8 cellular contexts compared by ENCODE assay signal in genomic region chr2:32061973-32062861, GRCh38. TPM values are rescaled to one million over a fixed set of nuclear protein-coding genes. Genes with fewer than 3 reads are reported as not detected.
DNase-seq lines count a peak whose midpoint lies in the region; ATAC-seq, FAIRE-seq and TF ChIP-seq lines count a peak whose summit lies in the region.

No MANE protein-coding gene starts in this region.

- H3K9ac ChIP-seq in HepG2 (ENCODE audit: insufficient read depth, low read depth, low read length) = peak overlapping the region; percentile 91

- peak overlapping the region; percentile 99 for H2AFZ ChIP-seq in HepG2 (ENCODE audit: low read length)

- peak overlapping the region; percentile 95 for H3K4me2 ChIP-seq in HepG2 (ENCODE audit: low read depth, low read length)

- BruUV-seq in HepG2 (replicated peaks; lab: Mats Ljungman, UMichigan) = no TSS peak

- peaks cover 35% of the 10 kb centered on the region for H3K4me1 Mint-ChIP-seq in CD4-positive, alpha-beta T cell (ENCODE audit: low read depth)

- peaks cover 12% of the 10 kb centered on the region for H3K36me3 Mint-ChIP-seq in CD4-positive, alpha-beta T cell (ENCODE audit: low read depth)

- ATAC-seq in CD4-positive, alpha-beta T cell (ENCODE audit: poor library complexity) = no peak
- ATAC-seq in HepG2 = peak; percentile 32
- ATAC-seq in GM21515 (IDR thresholded peaks at IDR 0.05; ENCODE audit: unreplicated experiment) = no peak

- H3K4me3 ChIP-seq in HEK293 (ENCODE audit: low read depth, low read length) = peak overlapping the region; percentile 89
- H3K4me3 ChIP-seq in Peyer's patch = peak overlapping the region; percentile 74 to 92 (median 84)
- H3K4me3 ChIP-seq in choroid plexus epithelial cell (ENCODE audit: low read depth, low read length) = peak overlapping the region; percentile 88
- H3K4me3 ChIP-seq in HepG2 (replicated peaks in 1 of 3; ENCODE audit: insufficient read depth in 1 of 3, low read depth in 2 of 3, low read length in 3 of 3) = peak overlapping the region; percentile 75 to 95 (median 87)

- no peak overlapping the region for H3K27ac ChIP-seq in CD4-positive, alpha-beta T cell (ENCODE audit: low read depth, low read length)
- H3K27ac ChIP-seq in HEK293 (ENCODE audit: extremely low read depth, low read depth, low read length) = peak overlapping the region; percentile 81
- H3K27ac ChIP-seq in Peyer's patch = peak overlapping the region; percentile 23 to 96 (median 90)
- H3K27ac ChIP-seq in HepG2 (ENCODE audit: extremely low read length, insufficient read depth, low read length) = peak overlapping the region; percentile 95
- peak overlapping the region; percentile 27 for H3K27ac ChIP-seq in substantia nigra (ENCODE audit: low read depth, low read length, poor library complexity, severe bottlenecking)

- POLR2A ChIA-PET in CD4-positive, alpha-beta T cell (lab: Charles Lee) = interaction anchor here (0.6 to 4.3 kb wide), 8 partner anchors 8 to 298 kb away, joined by 3 to 65 read pairs (median 8); partner anchors contain the start of genes DPY30, MEMO1 and SLC30A6
- POLR2A ChIA-PET in HEK293 (lab: Yijun Ruan, JAX) = interaction anchor here (0.6 to 3.8 kb wide), 11 partner anchors 8 to 367 kb away, joined by 3 to 104 read pairs (median 6); partner anchors contain the start of genes DPY30, MEMO1 and SLC30A6
- POLR2A ChIA-PET in HepG2 (lab: Yijun Ruan, JAX) = interaction anchor here (0.8 to 3.9 kb wide), 17 partner anchors 7 to 285 kb away, joined by 3 to 146 read pairs (median 7); partner anchors contain the start of genes DPY30, MEMO1 and SLC30A6

- DNase-seq in CD4-positive, alpha-beta T cell = no peak
- DNase-seq in Peyer's patch = peak in 2 of 3 donors; percentile 49 to 59
- DNase-seq in choroid plexus epithelial cell (ENCODE audit: low read depth) = peak; percentile 60
- DNase-seq in HepG2 (ENCODE audit: low spot score) = peak; percentile 78
- DNase-seq in substantia nigra (lab: John Stamatoyannopoulos, UW) = peak in 22 of 49 donors; percentile 0 to 43 (median 9)
- DNase-seq in activated CD4-positive, CD25-positive, alpha-beta regulatory T cell (lab: John Stamatoyannopoulos, UW) = no peak

- no peaks in the 10 kb centered on the region for H4K20me1 ChIP-seq in HepG2 (ENCODE audit: insufficient read depth, low read length)

- no peaks in the 10 kb centered on the region for H3K9me3 Mint-ChIP-seq in CD4-positive, alpha-beta T cell

- 8% methylated on average over 13 of the region's 13 CpGs for WGBS in HepG2 (ENCODE audit: low lambda C conversion rate)

- TF ChIP-seq POLR2A in Peyer's patch (IDR thresholded peaks at IDR 0.05) (no peak), HepG2 (IDR thresholded peaks at IDR 0.05; ENCODE audit: insufficient read depth in 1 of 2, low read depth in 2 of 2, low read length in 2 of 2) (peak in 1 of 2 experiments; percentile 47; a peak in 2 of 4 replicates)

- no peaks in the 10 kb centered on the region for H3K27me3 Mint-ChIP-seq in CD4-positive, alpha-beta T cell

- no peak for TF ChIP-seq EP300 in HepG2 (IDR thresholded peaks at IDR 0.05; ENCODE audit: low read depth in 2 of 2, low read length in 2 of 2)
- no peak for TF ChIP-seq EP300 in HepG2 (CRISPR knock-in tag; IDR thresholded peaks at IDR 0.05; ENCODE audit: borderline replicate concordance)

- CTCF ChIA-PET in CD4-positive, alpha-beta T cell (lab: Charles Lee) = interaction anchor here (1.4 to 2.4 kb wide), 3 partner anchors 22 to 57 kb away, joined by 5 to 24 read pairs (median 7); partner anchors contain the start of gene DPY30
- CTCF ChIA-PET in HEK293 (lab: Yijun Ruan, JAX) = interaction anchor here (0.6 to 0.8 kb wide), 3 partner anchors 8 to 1350 kb away, joined by 3 read pairs; no protein-coding TSS in a partner anchor
- CTCF ChIA-PET in HepG2 (lab: Yijun Ruan, JAX; ENCODE audit: low intra/inter-chr PET ratio, low total read pairs) = no interaction called here

- TF ChIP-seq CTCF in CD4-positive, alpha-beta T cell (IDR thresholded peaks at IDR 0.05) = no peak
- TF ChIP-seq CTCF in HEK293 (tag by site-specific recombination; IDR thresholded peaks at IDR 0.05) = no peak
- no peak for TF ChIP-seq CTCF in Peyer's patch (IDR thresholded peaks at IDR 0.05)
- TF ChIP-seq CTCF in choroid plexus epithelial cell (conservative IDR thresholded peaks at IDR 0.05; ENCODE audit: low read depth, low read length) = no peak
- TF ChIP-seq CTCF in HepG2 (CRISPR knock-in tag; IDR thresholded peaks at IDR 0.05) = no peak

- H3K36me3 ChIP-seq in HEK293 (ENCODE audit: control insufficient read depth in 2 of 2, insufficient read depth in 1 of 2, low read length in 2 of 2) (no peaks in the 10 kb centered on the region; a peak in 1 of 3 replicates), Peyer's patch (peaks cover 0 to 9% (median 0%) of the 10 kb centered on the region in 3 donors), HepG2 (replicated peaks in 1 of 2; ENCODE audit: control insufficient read depth in 1 of 2, insufficient read depth in 2 of 2, low read length in 2 of 2) (no peaks in the 10 kb centered on the region)

- no peaks in the 10 kb centered on the region; the same call in 1 of the 2 replicates for H3K4me1 ChIP-seq in HEK293 (ENCODE audit: control insufficient read depth, insufficient read depth, low read length)
- peaks cover 0 to 13% (median 3%) of the 10 kb centered on the region in 4 donors for H3K4me1 ChIP-seq in Peyer's patch
- H3K4me1 ChIP-seq in HepG2 (ENCODE audit: insufficient read depth, low read length) = peaks cover 39% of the 10 kb centered on the region

- H3K4me3 Mint-ChIP-seq in CD4-positive, alpha-beta T cell = peak overlapping the region; percentile 97

- no peaks in the 10 kb centered on the region for H3K9me3 ChIP-seq in CD4-positive, alpha-beta T cell (ENCODE audit: control insufficient read depth, low read length)
- H3K9me3 ChIP-seq in HEK293 (ENCODE audit: control insufficient read depth, insufficient read depth, low read depth, low read length) (no peaks in the 10 kb centered on the region), Peyer's patch (no peaks in the 10 kb centered on the region), HepG2 (ENCODE audit: low read length) (no peaks in the 10 kb centered on the region)

- H3K79me2 ChIP-seq in HepG2 (ENCODE audit: insufficient read depth, low read length) = peaks cover 13% of the 10 kb centered on the region

- intact Hi-C loops in CD4-positive, alpha-beta T cell (cut with DNase I, micrococcal nuclease) = loop anchor here (5.0 to 10.0 kb wide), 7 partner anchors 177 to 1917 kb away; partner anchors contain the start of genes BIRC6 (in 1 of the 2), EHD3 (in 1 of the 2), FAM98A (in 1 of the 2) and TTC27 (in 1 of the 2)
- intact Hi-C loops in HepG2 (cut with micrococcal nuclease; ENCODE audit: unreplicated experiment) = loop anchor here (2.0 to 10.0 kb wide), 3 partner anchors 51 to 265 kb away; partner anchors contain the start of gene MEMO1

- H3K27ac Mint-ChIP-seq in CD4-positive, alpha-beta T cell = peak overlapping the region; percentile 90

- TF ChIP-seq RAD21 in HepG2 (CRISPR knock-in tag; IDR thresholded peaks at IDR 0.05) = no peak

- no peaks in the 10 kb centered on the region for H3K27me3 ChIP-seq in CD4-positive, alpha-beta T cell (ENCODE audit: control insufficient read depth, insufficient read depth, low read length)
- H3K27me3 ChIP-seq in Peyer's patch (no peaks in the 10 kb centered on the region), HepG2 (ENCODE audit: control insufficient read depth in 1 of 2, insufficient read depth in 2 of 2, low read length in 2 of 2) (no peaks in the 10 kb centered on the region; a peak in 1 of 5 replicates)

- in situ Hi-C loops in HepG2 (cut with HindIII; ENCODE audit: extremely low pct_ligation_motif_present, low pct_unique_long_range_greater_than_20kb) = no loop called here

- FAIRE-seq in HepG2 (lab: Jason Lieb, UNC) = no peak

RNA-seq across cellular contexts. Expression of gene SPAST, which starts 1.1 kb away (rescaled TPM):
- 1 to 10 TPM; 7.0 to 7.4 TPM for total RNA-seq in CD4-positive, alpha-beta T cell
- total RNA-seq in Peyer's patch = 10 to 100 TPM; 18.2 to 46.9 (median 23.4) TPM
- total RNA-seq in HepG2 (2016; rRNA removed; fragmentation: Illumina TruSeq; extraction: Trizol) = 40.4 and 41.5 TPM in 2 replicates
- 23.2 and 26.1 TPM in 2 replicates for total RNA-seq in HepG2 (2016; cell fraction: cytosol; rRNA removed; fragmentation: Illumina TruSeq; extraction: Trizol; ENCODE audit: low read depth)
- total RNA-seq in HepG2 (2016; cell fraction: insoluble cytoplasmic fraction; rRNA removed; fragmentation: Illumina TruSeq; extraction: Trizol) = 37.5 and 39.9 TPM in 2 replicates
- 33.7 and 34.4 TPM in 2 replicates for total RNA-seq in HepG2 (2016; cell fraction: membrane; rRNA removed; fragmentation: Illumina TruSeq; extraction: Trizol)
- 24.5 and 29.2 TPM in 2 replicates for total RNA-seq in HepG2 (2016; cell fraction: nucleus; rRNA removed; fragmentation: Illumina TruSeq; extraction: Trizol)
- 8.1 and 11.5 TPM in 2 replicates for polyA plus RNA-seq in HepG2 (2011; rRNA removed)
- 4.7 and 7.3 TPM in 2 replicates for polyA plus RNA-seq in HepG2 (2011; cell fraction: cytosol; rRNA removed)
- polyA plus RNA-seq in HepG2 (2011; cell fraction: nucleus; rRNA removed) = 3.2 and 3.8 TPM in 2 replicates
- 11.4 and 14.0 TPM in 2 replicates for polyA plus RNA-seq in HepG2 (2012)
- polyA plus RNA-seq in HepG2 (2016; cell fraction: cytosol; fragmentation: Illumina TruSeq; extraction: Trizol; ENCODE audit: low read depth) = 2.0 and 2.8 TPM in 2 replicates
- polyA plus RNA-seq in HepG2 (2016; cell fraction: insoluble cytoplasmic fraction; fragmentation: Illumina TruSeq; extraction: Trizol; ENCODE audit: low read depth) = 20.2 and 21.0 TPM in 2 replicates
- 8.6 and 9.2 TPM in 2 replicates for polyA plus RNA-seq in HepG2 (2016; cell fraction: membrane; fragmentation: Illumina TruSeq; extraction: Trizol; ENCODE audit: low read depth)
- 18.4 and 19.9 TPM in 2 replicates for polyA plus RNA-seq in HepG2 (2016; cell fraction: nucleus; fragmentation: Illumina TruSeq; extraction: Trizol; ENCODE audit: insufficient read depth, low read depth)
- 5.2 and 7.0 TPM in 2 replicates for polyA minus RNA-seq in HepG2 (2011; rRNA and poly(A)+ RNA removed; ENCODE audit: low replicate concordance)
- polyA minus RNA-seq in HepG2 (2011; cell fraction: cytosol; rRNA and poly(A)+ RNA removed) = 22.6 and 33.6 TPM in 2 replicates
- 16.0 and 20.1 TPM in 2 replicates for polyA minus RNA-seq in HepG2 (2011; cell fraction: nucleus; rRNA and poly(A)+ RNA removed)

RNA-seq across cellular contexts. Expression of gene DPY30, which starts 22.6 kb away (rescaled TPM):
- 10 to 100 TPM; 12.4 to 13.1 TPM for total RNA-seq in CD4-positive, alpha-beta T cell
- total RNA-seq in Peyer's patch (10 to 100 TPM; 29.5 to 45.4 (median 36.3) TPM), HepG2 (2016; rRNA removed; fragmentation: Illumina TruSeq; extraction: Trizol) (118 and 165 TPM in 2 replicates)
- total RNA-seq in HepG2 (2016; cell fraction: cytosol; rRNA removed; fragmentation: Illumina TruSeq; extraction: Trizol; ENCODE audit: low read depth) = 40.1 and 50.6 TPM in 2 replicates
- total RNA-seq in HepG2 (2016; cell fraction: insoluble cytoplasmic fraction; rRNA removed; fragmentation: Illumina TruSeq; extraction: Trizol) = 124 and 177 TPM in 2 replicates
- 59.4 and 69.6 TPM in 2 replicates for total RNA-seq in HepG2 (2016; cell fraction: membrane; rRNA removed; fragmentation: Illumina TruSeq; extraction: Trizol)
- 49.2 and 53.2 TPM in 2 replicates for total RNA-seq in HepG2 (2016; cell fraction: nucleus; rRNA removed; fragmentation: Illumina TruSeq; extraction: Trizol)
- polyA plus RNA-seq in HepG2 (2011; rRNA removed) = 78.9 and 98.1 TPM in 2 replicates
- 74.9 and 105 TPM in 2 replicates for polyA plus RNA-seq in HepG2 (2011; cell fraction: cytosol; rRNA removed)
- polyA plus RNA-seq in HepG2 (2011; cell fraction: nucleus; rRNA removed) = 24.3 and 28.3 TPM in 2 replicates
- 123 and 125 TPM in 2 replicates for polyA plus RNA-seq in HepG2 (2012)
- 42.4 and 55.4 TPM in 2 replicates for polyA plus RNA-seq in HepG2 (2016; cell fraction: cytosol; fragmentation: Illumina TruSeq; extraction: Trizol; ENCODE audit: low read depth)
- 196 and 205 TPM in 2 replicates for polyA plus RNA-seq in HepG2 (2016; cell fraction: insoluble cytoplasmic fraction; fragmentation: Illumina TruSeq; extraction: Trizol; ENCODE audit: low read depth)
- 59.7 and 72.0 TPM in 2 replicates for polyA plus RNA-seq in HepG2 (2016; cell fraction: membrane; fragmentation: Illumina TruSeq; extraction: Trizol; ENCODE audit: low read depth)
- 83.1 and 84.8 TPM in 2 replicates for polyA plus RNA-seq in HepG2 (2016; cell fraction: nucleus; fragmentation: Illumina TruSeq; extraction: Trizol; ENCODE audit: insufficient read depth, low read depth)
- polyA minus RNA-seq in HepG2 (2011; rRNA and poly(A)+ RNA removed; ENCODE audit: low replicate concordance) = 9.6 and 24.6 TPM in 2 replicates
- 31.1 and 32.5 TPM in 2 replicates for polyA minus RNA-seq in HepG2 (2011; cell fraction: cytosol; rRNA and poly(A)+ RNA removed)
- polyA minus RNA-seq in HepG2 (2011; cell fraction: nucleus; rRNA and poly(A)+ RNA removed) = 18.8 and 27.2 TPM in 2 replicates

RNA-seq across cellular contexts. Expression of gene MEMO1, which starts 51.4 kb away (rescaled TPM):
- 10 to 100 TPM; 39.6 to 39.8 TPM for total RNA-seq in CD4-positive, alpha-beta T cell
- total RNA-seq in Peyer's patch = 10 to 100 TPM in 3 of 4 donors, 1 to 10 TPM in 1; 5.2 to 27.3 (median 21.7) TPM
- 68.0 and 69.8 TPM in 2 replicates for total RNA-seq in HepG2 (2016; rRNA removed; fragmentation: Illumina TruSeq; extraction: Trizol)
- 140 and 144 TPM in 2 replicates for total RNA-seq in HepG2 (2016; cell fraction: cytosol; rRNA removed; fragmentation: Illumina TruSeq; extraction: Trizol; ENCODE audit: low read depth)
- total RNA-seq in HepG2 (2016; cell fraction: insoluble cytoplasmic fraction; rRNA removed; fragmentation: Illumina TruSeq; extraction: Trizol) = 65.7 and 68.0 TPM in 2 replicates
- 143 and 162 TPM in 2 replicates for total RNA-seq in HepG2 (2016; cell fraction: membrane; rRNA removed; fragmentation: Illumina TruSeq; extraction: Trizol)
- total RNA-seq in HepG2 (2016; cell fraction: nucleus; rRNA removed; fragmentation: Illumina TruSeq; extraction: Trizol) = 45.7 and 49.1 TPM in 2 replicates
- polyA plus RNA-seq in HepG2 (2011; rRNA removed) = 69.3 and 81.6 TPM in 2 replicates
- 51.1 and 54.3 TPM in 2 replicates for polyA plus RNA-seq in HepG2 (2011; cell fraction: cytosol; rRNA removed)
- 35.0 and 37.6 TPM in 2 replicates for polyA plus RNA-seq in HepG2 (2011; cell fraction: nucleus; rRNA removed)
- 80.1 and 81.8 TPM in 2 replicates for polyA plus RNA-seq in HepG2 (2012)
- 152 and 156 TPM in 2 replicates for polyA plus RNA-seq in HepG2 (2016; cell fraction: cytosol; fragmentation: Illumina TruSeq; extraction: Trizol; ENCODE audit: low read depth)
- 81.9 and 84.7 TPM in 2 replicates for polyA plus RNA-seq in HepG2 (2016; cell fraction: insoluble cytoplasmic fraction; fragmentation: Illumina TruSeq; extraction: Trizol; ENCODE audit: low read depth)
- 169 and 183 TPM in 2 replicates for polyA plus RNA-seq in HepG2 (2016; cell fraction: membrane; fragmentation: Illumina TruSeq; extraction: Trizol; ENCODE audit: low read depth)
- 55.9 and 58.9 TPM in 2 replicates for polyA plus RNA-seq in HepG2 (2016; cell fraction: nucleus; fragmentation: Illumina TruSeq; extraction: Trizol; ENCODE audit: insufficient read depth, low read depth)
- polyA minus RNA-seq in HepG2 (2011; rRNA and poly(A)+ RNA removed; ENCODE audit: low replicate concordance) = 33.0 and 51.0 TPM in 2 replicates
- 36.1 and 40.9 TPM in 2 replicates for polyA minus RNA-seq in HepG2 (2011; cell fraction: cytosol; rRNA and poly(A)+ RNA removed)
- 48.9 and 60.9 TPM in 2 replicates for polyA minus RNA-seq in HepG2 (2011; cell fraction: nucleus; rRNA and poly(A)+ RNA removed)

Comparison
In these comparisons a context has a peak if more than half of its experiments do, and no peak if none do; other contexts are left out.
1. DNase-seq: peak in Peyer's patch (2 of 3), choroid plexus epithelial cell (single experiment) and HepG2 (single experiment); none in CD4-positive, alpha-beta T cell (0 of 10) and activated CD4-positive, CD25-positive, alpha-beta regulatory T cell (0 of 4).
2. Peak in every context shown above with its lines, with median percentiles within 50 percentile points of each other: H3K4me3 ChIP-seq.